In the genomic region with DNA sequence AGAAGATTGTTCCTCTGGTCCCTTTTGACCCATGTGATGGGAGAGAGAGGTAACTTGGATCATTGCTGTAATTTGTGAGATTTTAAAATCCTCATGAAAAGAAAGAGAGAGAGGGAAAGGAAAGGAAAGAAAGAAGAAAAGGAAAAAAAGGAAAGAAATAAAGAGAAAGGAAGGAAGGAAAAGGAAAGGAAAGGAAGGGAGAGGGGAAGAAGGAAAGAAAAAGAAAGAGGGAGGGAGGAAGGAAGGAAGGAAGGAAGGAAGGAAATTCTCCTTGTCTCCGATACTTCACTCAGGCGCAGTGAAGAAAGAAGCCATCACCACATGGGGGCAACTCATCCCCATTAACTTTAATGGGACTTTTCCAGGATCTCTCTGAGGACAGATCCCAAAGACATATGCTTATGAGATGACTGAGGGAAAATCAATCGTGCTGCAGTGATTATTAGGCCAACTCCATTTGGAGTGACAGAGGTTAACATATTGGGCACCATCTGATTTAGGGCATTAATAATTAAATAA, we compare ENCODE assay signal across 15 cellular contexts.
DNase-seq lines count a peak whose midpoint lies in the region; ATAC-seq and TF ChIP-seq lines count a peak whose summit lies in the region.
"Had no signal": no experiment of that assay in that cellular context is flagged by ENCODE, and none has a peak within 500 bp of the region (broad histone marks: within the 10 kb centered on the region; RNA-seq: fewer than 3 reads in every experiment).

No MANE protein-coding gene starts in this region.

- no peaks in the 10 kb centered on the region for H3K36me3 ChIP-seq in PC-9 (ENCODE audit: low read depth)
- H3K36me3 ChIP-seq: HAP-1, SJSA1 had no signal

- H2BK15ac ChIP-seq in H9 (ENCODE audit: low read depth, low read length), result no peak overlapping the region

- H2AK5ac ChIP-seq in H9 (ENCODE audit: insufficient read length, low read length), result no peak overlapping the region

- no peak overlapping the region for H2BK120ac ChIP-seq in H9 (ENCODE audit: low read depth, low read length, poor library complexity, severe bottlenecking)

- ATAC-seq in WTC11 (no peak), HG03108 (IDR thresholded peaks at IDR 0.05; ENCODE audit: unreplicated experiment) (no peak)
- ATAC-seq: PC-3 had no signal

- no peak overlapping the region for H3K9ac ChIP-seq in H9 (ENCODE audit: extremely low read depth, insufficient read length, low read length)

- TF ChIP-seq CTCF in H9 (conservative IDR thresholded peaks at IDR 0.05) (no peak; the same call in 2 of the 3 replicates), WTC11 (IDR thresholded peaks at IDR 0.05) (no peak), PC-9 (conservative IDR thresholded peaks at IDR 0.05) (no peak)

- BruUV-seq in PC-9 (replicated peaks; lab: Mats Ljungman, UMichigan), result no TSS peak

- H3K4me1 Mint-ChIP-seq in H9 (peaks cover 32 to 60% of the 10 kb centered on the region in 2 experiments), WTC11 (peaks cover 18% of the 10 kb centered on the region)
- H3K4me1 Mint-ChIP-seq: CD14-positive monocyte had no signal

- H4K5ac ChIP-seq in H9 (ENCODE audit: insufficient read length, low read depth, low read length), result no peak overlapping the region

- no peak overlapping the region for H3T11ph ChIP-seq in H9 (ENCODE audit: low read length)

- H3K14ac ChIP-seq in H9 (ENCODE audit: insufficient read depth, low read length), result no peak overlapping the region

- no peaks in the 10 kb centered on the region for H3K27me3 ChIP-seq in H9 (ENCODE audit: insufficient read depth, low read length)
- peaks cover 38% of the 10 kb centered on the region for H3K27me3 ChIP-seq in PC-9 (ENCODE audit: insufficient read depth, low read depth)

- H3K4me1 ChIP-seq in H9 (ENCODE audit: insufficient read depth, low read length) (peaks cover 2% of the 10 kb centered on the region; the same call in 1 of the 2 replicates), PC-9 (replicated peaks; ENCODE audit: insufficient read depth) (no peaks in the 10 kb centered on the region)
- H3K4me1 ChIP-seq: HAP-1, SJSA1 had no signal

- intact Hi-C loops in PC-9 (cut with micrococcal nuclease; ENCODE audit: unreplicated experiment), result no loop called here

- no peak overlapping the region for H2BK5ac ChIP-seq in H9 (ENCODE audit: insufficient read length, low read length)

- no peaks in the 10 kb centered on the region for H3K36me3 Mint-ChIP-seq in H9 (ENCODE audit: insufficient read depth in 1 of 3, low read depth in 3 of 3)
- H3K36me3 Mint-ChIP-seq in WTC11, result no peaks in the 10 kb centered on the region
- H3K36me3 Mint-ChIP-seq: CD14-positive monocyte had no signal

- no peaks in the 10 kb centered on the region for H3K79me1 ChIP-seq in H9 (ENCODE audit: insufficient read depth, low read depth, low read length, poor library complexity, severe bottlenecking)

- H3K79me2 ChIP-seq in H9 (ENCODE audit: insufficient read depth, low read length) (no peaks in the 10 kb centered on the region), PC-9 (ENCODE audit: low read depth) (no peaks in the 10 kb centered on the region)

- no peaks in the 10 kb centered on the region for H3F3A ChIP-seq in PC-9 (ENCODE audit: insufficient read depth, low read depth)

- H3K27ac ChIP-seq in H9 (ENCODE audit: insufficient read length, low read depth, low read length) (no peak overlapping the region), PC-9 (no peak overlapping the region)
- H3K27ac ChIP-seq: SJSA1 had no signal

- H3K27me3 Mint-ChIP-seq in H9 (ENCODE audit: low read depth), result peaks cover 11% of the 10 kb centered on the region
- peaks cover 3% of the 10 kb centered on the region for H3K27me3 Mint-ChIP-seq in WTC11 (ENCODE audit: low read depth)

- CTCF ChIA-PET in WTC11 (lab: Charles Lee) (interaction anchor here (0.6 to 1.2 kb wide), 5 partner anchors 21 to 767 kb away, joined by 3 to 4 read pairs (median 3); no protein-coding TSS in a partner anchor), PC-9 (lab: Charles Lee) (no interaction called here)

- H3K9me2 ChIP-seq in PC-9 (ENCODE audit: insufficient read depth), result no peaks in the 10 kb centered on the region

- no CpG with 5 or more reads among the region's 3 CpGs for WGBS in H9 (ENCODE audit: extremely low coverage, insufficient read length, low lambda C conversion rate)

- H2AFZ ChIP-seq in H9 (ENCODE audit: low read length), result no peak overlapping the region
- H2AFZ ChIP-seq in PC-9, result no peak overlapping the region

- DNase-seq in NCI-H82 (lab: John Stamatoyannopoulos, UW) (peak; percentile 50), NCI-H82 treated with DMSO at 0.1 percent for 48 hours (lab: John Stamatoyannopoulos, UW; ENCODE audit: unreplicated experiment) (no peak), H9 (no peak), WTC11 (ENCODE audit: low spot score) (no peak), midbrain (lab: John Stamatoyannopoulos, UW) (peak; percentile 15), PC-9 (no peak), A172 (ENCODE audit: low spot score) (no peak)
- DNase-seq: KG1, NCI-H1048, NCI-H1436 treated with DMSO at 0.1 percent for 48 hours, PC-3 had no signal

- POLR2A ChIA-PET in WTC11 (lab: Charles Lee) (no interaction called here), PC-9 (lab: Charles Lee; ENCODE audit: unreplicated experiment) (no interaction called here)

- H3K27ac Mint-ChIP-seq in H9 (peak overlapping the region in 2 of 3 experiments; percentile 26 to 41; a peak in 2 of 7 replicates), WTC11 (no peak overlapping the region)

- no peak overlapping the region for H3K18ac ChIP-seq in H9 (ENCODE audit: insufficient read length, low read depth, low read length)

- H3K23me2 ChIP-seq in H9 (ENCODE audit: insufficient read length, low read depth, low read length, poor library complexity, severe bottlenecking), result no peaks in the 10 kb centered on the region

- no peak overlapping the region for H4K8ac ChIP-seq in H9 (replicated peaks; ENCODE audit: insufficient read length, low read depth, low read length)

- no peak overlapping the region for H2BK20ac ChIP-seq in H9 (ENCODE audit: low read depth, low read length, poor library complexity, severe bottlenecking)

- no peak overlapping the region for H2BK12ac ChIP-seq in H9 (ENCODE audit: insufficient read length, low read depth, low read length)

- H3K4me3 ChIP-seq in PC-9, result no peak overlapping the region
- H3K4me3 ChIP-seq: HAP-1, SJSA1 had no signal

- no peaks in the 10 kb centered on the region for H3K9me3 ChIP-seq in H9 (ENCODE audit: control insufficient read depth, low read depth, low read length)
- no peaks in the 10 kb centered on the region for H3K9me3 ChIP-seq in PC-9 (ENCODE audit: insufficient read depth, low read depth)
- H3K9me3 ChIP-seq: HAP-1, SJSA1 had no signal

- H3K4ac ChIP-seq in H9 (ENCODE audit: low read depth, low read length), result no peak overlapping the region

- no peaks in the 10 kb centered on the region for H3K9me3 Mint-ChIP-seq in H9
- no peaks in the 10 kb centered on the region for H3K9me3 Mint-ChIP-seq in WTC11
- H3K9me3 Mint-ChIP-seq: CD14-positive monocyte had no signal

- no peak overlapping the region for H3K56ac ChIP-seq in H9 (ENCODE audit: insufficient read length, low read depth, low read length)

- H3K23ac ChIP-seq in H9 (ENCODE audit: insufficient read length, low read depth, low read length), result no peak overlapping the region

- H3K4me2 ChIP-seq in H9 (ENCODE audit: insufficient read depth, insufficient read length, low read length) (no peak overlapping the region), PC-9 (no peak overlapping the region)

- H3K4me3 Mint-ChIP-seq in H9 (no peak overlapping the region), WTC11 (no peak overlapping the region)
- H3K4me3 Mint-ChIP-seq: CD14-positive monocyte had no signal

- H4K20me1 ChIP-seq in H9 (ENCODE audit: control insufficient read depth, insufficient read depth, insufficient read length) (no peaks in the 10 kb centered on the region), PC-9 (ENCODE audit: insufficient read depth) (no peaks in the 10 kb centered on the region)

- H4K91ac ChIP-seq in H9 (ENCODE audit: insufficient read length, low read depth, low read length), result no peak overlapping the region

TF ChIP-seq in WTC11, 78 proteins besides CTCF, POLR2A, EP300 and RAD21:
- no peak for TF ChIP-seq JAZF1 (CRISPR knock-in tag; IDR thresholded peaks at IDR 0.05)
- TF ChIP-seq, protein P1, sequence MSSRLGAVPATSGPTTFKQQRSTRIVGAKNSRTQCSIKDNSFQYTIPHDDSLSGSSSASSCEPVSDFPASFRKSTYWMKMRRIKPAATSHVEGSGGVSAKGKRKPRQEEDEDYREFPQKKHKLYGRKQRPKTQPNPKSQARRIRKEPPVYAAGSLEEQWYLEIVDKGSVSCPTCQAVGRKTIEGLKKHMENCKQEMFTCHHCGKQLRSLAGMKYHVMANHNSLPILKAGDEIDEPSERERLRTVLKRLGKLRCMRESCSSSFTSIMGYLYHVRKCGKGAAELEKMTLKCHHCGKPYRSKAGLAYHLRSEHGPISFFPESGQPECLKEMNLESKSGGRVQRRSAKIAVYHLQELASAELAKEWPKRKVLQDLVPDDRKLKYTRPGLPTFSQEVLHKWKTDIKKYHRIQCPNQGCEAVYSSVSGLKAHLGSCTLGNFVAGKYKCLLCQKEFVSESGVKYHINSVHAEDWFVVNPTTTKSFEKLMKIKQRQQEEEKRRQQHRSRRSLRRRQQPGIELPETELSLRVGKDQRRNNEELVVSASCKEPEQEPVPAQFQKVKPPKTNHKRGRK (CRISPR knock-in tag; IDR thresholded peaks at IDR 0.05; ENCODE audit: borderline replicate concordance), result peak; percentile 86

Comparison
In these comparisons a context has a peak if more than half of its experiments do, and no peak if none do; other contexts are left out.
1. DNase-seq: peak in NCI-H82 (single experiment) and midbrain (single experiment); none in NCI-H82 treated with DMSO at 0.1 percent for 48 hours (single experiment), H9 (single experiment), WTC11 (single experiment), PC-9 (0 of 2) and A172 (single experiment).